In the genomic region with DNA sequence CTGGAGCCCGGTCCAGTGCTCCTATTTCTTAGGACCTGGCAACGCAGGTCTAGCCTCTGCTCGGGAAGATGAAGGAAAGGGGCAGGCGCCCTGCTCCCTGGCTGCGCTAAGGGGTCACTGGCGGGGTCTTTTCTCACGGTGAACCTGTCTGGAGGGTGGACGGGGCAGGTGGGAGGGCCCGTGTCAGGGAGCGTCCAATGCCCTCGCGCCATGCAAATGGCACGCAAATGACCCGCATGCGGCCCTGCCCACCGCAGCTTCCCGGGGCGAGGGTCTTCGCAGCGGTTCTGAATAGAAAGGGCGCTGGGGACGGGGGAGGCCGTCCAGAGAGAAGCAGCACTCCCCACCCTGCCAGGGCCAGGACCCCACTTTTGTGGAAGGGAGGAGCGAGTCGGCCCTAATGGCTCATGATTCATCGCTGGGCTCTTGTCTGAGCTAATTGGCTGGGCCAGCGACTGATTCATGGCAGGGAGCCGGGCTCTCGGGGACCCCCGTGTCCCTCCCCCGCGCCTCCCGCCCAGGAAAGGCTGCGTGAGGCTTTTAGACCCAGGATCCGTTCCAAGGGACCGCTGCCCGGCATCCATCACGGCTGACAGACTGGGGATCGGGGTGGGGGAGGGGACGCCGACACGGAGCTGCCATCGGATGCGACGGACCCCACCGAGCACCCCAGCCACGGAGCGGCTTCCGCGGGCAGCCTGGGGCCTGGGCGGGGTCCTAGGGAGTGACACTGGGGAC, we compare ENCODE assay signal across 1 cellular context.
TF ChIP-seq lines count a peak whose summit lies in the region.

No MANE protein-coding gene starts in this region.

TF ChIP-seq in GM23338, 12 proteins besides CTCF, POLR2A, EP300 and RAD21 (continued from another document):
- TF ChIP-seq, protein P1, sequence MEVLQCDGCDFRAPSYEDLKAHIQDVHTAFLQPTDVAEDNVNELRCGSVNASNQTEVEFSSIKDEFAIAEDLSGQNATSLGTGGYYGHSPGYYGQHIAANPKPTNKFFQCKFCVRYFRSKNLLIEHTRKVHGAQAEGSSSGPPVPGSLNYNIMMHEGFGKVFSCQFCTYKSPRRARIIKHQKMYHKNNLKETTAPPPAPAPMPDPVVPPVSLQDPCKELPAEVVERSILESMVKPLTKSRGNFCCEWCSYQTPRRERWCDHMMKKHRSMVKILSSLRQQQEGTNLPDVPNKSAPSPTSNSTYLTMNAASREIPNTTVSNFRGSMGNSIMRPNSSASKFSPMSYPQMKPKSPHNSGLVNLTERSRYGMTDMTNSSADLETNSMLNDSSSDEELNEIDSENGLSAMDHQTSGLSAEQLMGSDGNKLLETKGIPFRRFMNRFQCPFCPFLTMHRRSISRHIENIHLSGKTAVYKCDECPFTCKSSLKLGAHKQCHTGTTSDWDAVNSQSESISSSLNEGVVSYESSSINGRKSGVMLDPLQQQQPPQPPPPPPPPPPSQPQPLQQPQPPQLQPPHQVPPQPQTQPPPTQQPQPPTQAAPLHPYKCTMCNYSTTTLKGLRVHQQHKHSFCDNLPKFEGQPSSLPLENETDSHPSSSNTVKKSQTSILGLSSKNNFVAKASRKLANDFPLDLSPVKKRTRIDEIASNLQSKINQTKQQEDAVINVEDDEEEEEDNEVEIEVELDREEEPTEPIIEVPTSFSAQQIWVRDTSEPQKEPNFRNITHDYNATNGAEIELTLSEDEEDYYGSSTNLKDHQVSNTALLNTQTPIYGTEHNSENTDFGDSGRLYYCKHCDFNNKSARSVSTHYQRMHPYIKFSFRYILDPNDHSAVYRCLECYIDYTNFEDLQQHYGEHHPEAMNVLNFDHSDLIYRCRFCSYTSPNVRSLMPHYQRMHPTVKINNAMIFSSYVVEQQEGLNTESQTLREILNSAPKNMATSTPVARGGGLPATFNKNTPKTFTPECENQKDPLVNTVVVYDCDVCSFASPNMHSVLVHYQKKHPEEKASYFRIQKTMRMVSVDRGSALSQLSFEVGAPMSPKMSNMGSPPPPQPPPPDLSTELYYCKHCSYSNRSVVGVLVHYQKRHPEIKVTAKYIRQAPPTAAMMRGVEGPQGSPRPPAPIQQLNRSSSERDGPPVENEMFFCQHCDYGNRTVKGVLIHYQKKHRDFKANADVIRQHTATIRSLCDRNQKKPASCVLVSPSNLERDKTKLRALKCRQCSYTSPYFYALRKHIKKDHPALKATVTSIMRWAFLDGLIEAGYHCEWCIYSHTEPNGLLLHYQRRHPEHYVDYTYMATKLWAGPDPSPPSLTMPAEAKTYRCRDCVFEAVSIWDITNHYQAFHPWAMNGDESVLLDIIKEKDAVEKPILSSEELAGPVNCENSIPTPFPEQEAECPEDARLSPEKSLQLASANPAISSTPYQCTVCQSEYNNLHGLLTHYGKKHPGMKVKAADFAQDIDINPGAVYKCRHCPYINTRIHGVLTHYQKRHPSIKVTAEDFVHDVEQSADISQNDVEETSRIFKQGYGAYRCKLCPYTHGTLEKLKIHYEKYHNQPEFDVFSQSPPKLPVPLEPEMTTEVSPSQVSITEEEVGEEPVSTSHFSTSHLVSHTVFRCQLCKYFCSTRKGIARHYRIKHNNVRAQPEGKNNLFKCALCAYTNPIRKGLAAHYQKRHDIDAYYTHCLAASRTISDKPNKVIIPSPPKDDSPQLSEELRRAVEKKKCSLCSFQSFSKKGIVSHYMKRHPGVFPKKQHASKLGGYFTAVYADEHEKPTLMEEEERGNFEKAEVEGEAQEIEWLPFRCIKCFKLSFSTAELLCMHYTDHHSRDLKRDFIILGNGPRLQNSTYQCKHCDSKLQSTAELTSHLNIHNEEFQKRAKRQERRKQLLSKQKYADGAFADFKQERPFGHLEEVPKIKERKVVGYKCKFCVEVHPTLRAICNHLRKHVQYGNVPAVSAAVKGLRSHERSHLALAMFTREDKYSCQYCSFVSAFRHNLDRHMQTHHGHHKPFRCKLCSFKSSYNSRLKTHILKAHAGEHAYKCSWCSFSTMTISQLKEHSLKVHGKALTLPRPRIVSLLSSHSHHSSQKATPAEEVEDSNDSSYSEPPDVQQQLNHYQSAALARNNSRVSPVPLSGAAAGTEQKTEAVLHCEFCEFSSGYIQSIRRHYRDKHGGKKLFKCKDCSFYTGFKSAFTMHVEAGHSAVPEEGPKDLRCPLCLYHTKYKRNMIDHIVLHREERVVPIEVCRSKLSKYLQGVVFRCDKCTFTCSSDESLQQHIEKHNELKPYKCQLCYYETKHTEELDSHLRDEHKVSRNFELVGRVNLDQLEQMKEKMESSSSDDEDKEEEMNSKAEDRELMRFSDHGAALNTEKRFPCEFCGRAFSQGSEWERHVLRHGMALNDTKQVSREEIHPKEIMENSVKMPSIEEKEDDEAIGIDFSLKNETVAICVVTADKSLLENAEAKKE (CRISPR knock-in tag; IDR thresholded peaks at IDR 0.05), result no peak
- TF ChIP-seq NANOG (IDR thresholded peaks at IDR 0.05; ENCODE audit: borderline replicate concordance) (no peak), EZH2 (IDR thresholded peaks at IDR 0.05; ENCODE audit: low read depth, unreplicated experiment) (no peak), CREB1 (CRISPR knock-in tag; IDR thresholded peaks at IDR 0.05; ENCODE audit: low read depth) (no peak), EZH2phosphoT487 (IDR thresholded peaks at IDR 0.05; ENCODE audit: unreplicated experiment) (no peak), JUNB (IDR thresholded peaks at IDR 0.05; ENCODE audit: unreplicated experiment) (no peak), ZNF331 (CRISPR knock-in tag; IDR thresholded peaks at IDR 0.05; ENCODE audit: low read depth) (no peak), ZNF114 (CRISPR knock-in tag; IDR thresholded peaks at IDR 0.05) (no peak), STAT1 (IDR thresholded peaks at IDR 0.05; ENCODE audit: unreplicated experiment) (no peak)
- TF ChIP-seq, protein P2, sequence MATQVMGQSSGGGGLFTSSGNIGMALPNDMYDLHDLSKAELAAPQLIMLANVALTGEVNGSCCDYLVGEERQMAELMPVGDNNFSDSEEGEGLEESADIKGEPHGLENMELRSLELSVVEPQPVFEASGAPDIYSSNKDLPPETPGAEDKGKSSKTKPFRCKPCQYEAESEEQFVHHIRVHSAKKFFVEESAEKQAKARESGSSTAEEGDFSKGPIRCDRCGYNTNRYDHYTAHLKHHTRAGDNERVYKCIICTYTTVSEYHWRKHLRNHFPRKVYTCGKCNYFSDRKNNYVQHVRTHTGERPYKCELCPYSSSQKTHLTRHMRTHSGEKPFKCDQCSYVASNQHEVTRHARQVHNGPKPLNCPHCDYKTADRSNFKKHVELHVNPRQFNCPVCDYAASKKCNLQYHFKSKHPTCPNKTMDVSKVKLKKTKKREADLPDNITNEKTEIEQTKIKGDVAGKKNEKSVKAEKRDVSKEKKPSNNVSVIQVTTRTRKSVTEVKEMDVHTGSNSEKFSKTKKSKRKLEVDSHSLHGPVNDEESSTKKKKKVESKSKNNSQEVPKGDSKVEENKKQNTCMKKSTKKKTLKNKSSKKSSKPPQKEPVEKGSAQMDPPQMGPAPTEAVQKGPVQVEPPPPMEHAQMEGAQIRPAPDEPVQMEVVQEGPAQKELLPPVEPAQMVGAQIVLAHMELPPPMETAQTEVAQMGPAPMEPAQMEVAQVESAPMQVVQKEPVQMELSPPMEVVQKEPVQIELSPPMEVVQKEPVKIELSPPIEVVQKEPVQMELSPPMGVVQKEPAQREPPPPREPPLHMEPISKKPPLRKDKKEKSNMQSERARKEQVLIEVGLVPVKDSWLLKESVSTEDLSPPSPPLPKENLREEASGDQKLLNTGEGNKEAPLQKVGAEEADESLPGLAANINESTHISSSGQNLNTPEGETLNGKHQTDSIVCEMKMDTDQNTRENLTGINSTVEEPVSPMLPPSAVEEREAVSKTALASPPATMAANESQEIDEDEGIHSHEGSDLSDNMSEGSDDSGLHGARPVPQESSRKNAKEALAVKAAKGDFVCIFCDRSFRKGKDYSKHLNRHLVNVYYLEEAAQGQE (IDR thresholded peaks at IDR 0.05; ENCODE audit: unreplicated experiment), result no peak
- TF ChIP-seq, protein P3, sequence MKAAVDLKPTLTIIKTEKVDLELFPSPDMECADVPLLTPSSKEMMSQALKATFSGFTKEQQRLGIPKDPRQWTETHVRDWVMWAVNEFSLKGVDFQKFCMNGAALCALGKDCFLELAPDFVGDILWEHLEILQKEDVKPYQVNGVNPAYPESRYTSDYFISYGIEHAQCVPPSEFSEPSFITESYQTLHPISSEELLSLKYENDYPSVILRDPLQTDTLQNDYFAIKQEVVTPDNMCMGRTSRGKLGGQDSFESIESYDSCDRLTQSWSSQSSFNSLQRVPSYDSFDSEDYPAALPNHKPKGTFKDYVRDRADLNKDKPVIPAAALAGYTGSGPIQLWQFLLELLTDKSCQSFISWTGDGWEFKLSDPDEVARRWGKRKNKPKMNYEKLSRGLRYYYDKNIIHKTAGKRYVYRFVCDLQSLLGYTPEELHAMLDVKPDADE (IDR thresholded peaks at IDR 0.05), result no peak
